28 cellular contexts compared by ENCODE assay signal in genomic region chr10:9814285-9814866, GRCh38.
DNase-seq lines count a peak whose midpoint lies in the region; ATAC-seq, FAIRE-seq and TF ChIP-seq lines count a peak whose summit lies in the region.
"Had no signal": no experiment of that assay in that cellular context is flagged by ENCODE, and none has a peak within 500 bp of the region (broad histone marks: within the 10 kb centered on the region; RNA-seq: fewer than 3 reads in every experiment).

No MANE protein-coding gene starts in this region.

- no peak for TF ChIP-seq EP300 in SK-N-SH (IDR thresholded peaks at IDR 0.05; ENCODE audit: borderline replicate concordance in 1 of 2, low read depth in 1 of 2, low read length in 1 of 2)
- TF ChIP-seq EP300 in esophagus muscularis mucosa (IDR thresholded peaks at IDR 0.05): no peak

- H2AK5ac ChIP-seq in mesendoderm (ENCODE audit: low read length): no peak overlapping the region

- CTCF ChIA-PET in SK-N-SH (lab: Yijun Ruan, JAX): no interaction called here

- H3K27me3 ChIP-seq in mesendoderm (ENCODE audit: insufficient read depth, low read length, poor library complexity) (no peaks in the 10 kb centered on the region), SK-N-SH (ENCODE audit: insufficient read depth) (no peaks in the 10 kb centered on the region), testis (no peaks in the 10 kb centered on the region), pancreas (no peaks in the 10 kb centered on the region), esophagus muscularis mucosa (no peaks in the 10 kb centered on the region)
- H3K27me3 ChIP-seq: BLaER1 treated with 17β-estradiol and CSF1 and Interleukin-3, amounts not matched to agents 10 nM and 100 nM; colonic mucosa; neutrophil; spleen had no signal

- no peak for ATAC-seq in pancreas
- ATAC-seq: Panc1; stimulated activated naive B cell treated with anti-CD40 and anti-IgM and Interleukin-4, amounts not matched to agents 10 μg/mL and 1 μg/mL and 100 μg/mL, for 72 hours; T-cell had no signal

- DNase-seq in AG09309 (ENCODE audit: low read depth): peak; percentile 13
- peak; percentile 45 for DNase-seq in LHCN-M2 (ENCODE audit: low read depth)
- peak; percentile 20 for DNase-seq in mesendoderm
- no peak for DNase-seq in SK-N-SH
- DNase-seq in testis: no peak
- no peak for DNase-seq in pancreas
- no peak for DNase-seq in esophagus muscularis mucosa (ENCODE audit: extremely low spot score)
- DNase-seq: activated CD4-positive, alpha-beta memory T cell treated with anti-CD3 and anti-CD28 coated beads, Interleukin-2, amount 10 ng/mL, durations not matched to agents 7 days and 5 days; activated CD4-positive, CD25-positive, alpha-beta regulatory T cell treated with anti-CD3 and anti-CD28 coated beads, Interleukin-2, amount 50 U/mL, for 72 hours; activated naive CD8-positive, alpha-beta T cell treated with anti-CD3 and anti-CD28 coated beads, Interleukin-2, amount 10 ng/mL, durations not matched to agents 7 days and 5 days; colonic mucosa; COR-L47; DMS79 treated with DMSO at 0.1 percent for 48 hours; effector memory CD4-positive, alpha-beta T cell; KG1; mammary epithelial cell; NCI-H510A; spleen; stimulated activated CD4-positive, alpha-beta T cell treated with anti-CD3 and anti-CD28 coated beads, Interleukin-2, amount 100 ng/mL, for 48 hours; stimulated activated naive B cell treated with anti-CD40 and anti-IgM and Interleukin-4, amounts not matched to agents 10 μg/mL and 1 μg/mL and 100 μg/mL, for 72 hours; T-cell had no signal

- H3K4me2 ChIP-seq in mesendoderm (ENCODE audit: low read length) (no peak overlapping the region), SK-N-SH (no peak overlapping the region)
- H3K4me2 ChIP-seq: BLaER1 treated with 17β-estradiol and CSF1 and Interleukin-3, amounts not matched to agents 10 nM and 100 nM had no signal

- FAIRE-seq in colon (lab: Jason Lieb, UNC) (peak; percentile 53), pancreas (lab: Jason Lieb, UNC) (no peak)
- FAIRE-seq: A204.1, GM12891, urothelium cell line had no signal

- H3K79me2 ChIP-seq in mesendoderm (ENCODE audit: control insufficient read depth, insufficient read depth, low read length): no peaks in the 10 kb centered on the region
- H3K79me2 ChIP-seq in SK-N-SH (ENCODE audit: insufficient read depth): no peaks in the 10 kb centered on the region

- no peaks in the 10 kb centered on the region for H3K4me1 ChIP-seq in mesendoderm (ENCODE audit: control insufficient read depth, low read depth, low read length)
- H3K4me1 ChIP-seq in SK-N-SH (ENCODE audit: control insufficient read depth in 1 of 2, insufficient read depth in 2 of 2, low read depth in 1 of 2, low read length in 1 of 2): no peaks in the 10 kb centered on the region
- H3K4me1 ChIP-seq in testis: no peaks in the 10 kb centered on the region
- H3K4me1 ChIP-seq in pancreas: no peaks in the 10 kb centered on the region
- H3K4me1 ChIP-seq in esophagus muscularis mucosa: no peaks in the 10 kb centered on the region
- H3K4me1 ChIP-seq: BLaER1 treated with 17β-estradiol and CSF1 and Interleukin-3, amounts not matched to agents 10 nM and 100 nM; colonic mucosa; spleen had no signal

- no peaks in the 10 kb centered on the region for H3K79me1 ChIP-seq in mesendoderm (ENCODE audit: low read length)

- no peak overlapping the region for H3K56ac ChIP-seq in mesendoderm (ENCODE audit: low read length)

- H3K23ac ChIP-seq in mesendoderm (ENCODE audit: low read length): no peak overlapping the region

- no peak for TF ChIP-seq RAD21 in SK-N-SH (IDR thresholded peaks at IDR 0.05; ENCODE audit: low read length)

- POLR2A ChIA-PET in SK-N-SH (lab: Yijun Ruan, JAX): no interaction called here

- H3K9ac ChIP-seq in mesendoderm (ENCODE audit: low read length) (no peak overlapping the region), SK-N-SH (no peak overlapping the region)
- H3K9ac ChIP-seq: BLaER1 treated with 17β-estradiol and CSF1 and Interleukin-3, amounts not matched to agents 10 nM and 100 nM had no signal

- H2AFZ ChIP-seq in SK-N-SH (ENCODE audit: low read depth): no peak overlapping the region

- H2BK15ac ChIP-seq in mesendoderm (replicated peaks; ENCODE audit: low read depth): no peak overlapping the region

- 0 out of 2 replicates have a peak, but pooled peaks cover 4% of the 10 kb centered on the region for H3K9me3 ChIP-seq in SK-N-SH
- no peaks in the 10 kb centered on the region for H3K9me3 ChIP-seq in testis
- H3K9me3 ChIP-seq in pancreas: no peaks in the 10 kb centered on the region
- peaks cover 0 to 8% (median 6%) of the 10 kb centered on the region in 4 donors for H3K9me3 ChIP-seq in esophagus muscularis mucosa
- H3K9me3 ChIP-seq: colonic mucosa, neutrophil had no signal

- no CpG with 5 or more reads among the region's 1 CpG for WGBS in mesendoderm (ENCODE audit: extremely low coverage, insufficient coverage, low lambda C conversion rate)
- WGBS in SK-N-SH (ENCODE audit: low lambda C conversion rate): 9% methylated on average over 1 of the region's 1 CpG
- 79 to 91% methylated on average over 1 of the region's 1 CpG for WGBS in testis, 2 donors
- 80 to 84% methylated on average over 1 of the region's 1 CpG for WGBS in pancreas, 2 donors
- 100% methylated on average over 1 of the region's 1 CpG for WGBS in esophagus muscularis mucosa

- no peaks in the 10 kb centered on the region for H3K36me3 ChIP-seq in mesendoderm (ENCODE audit: control insufficient read depth, insufficient read depth, low read length)
- no peaks in the 10 kb centered on the region for H3K36me3 ChIP-seq in SK-N-SH (replicated peaks in 1 of 2; ENCODE audit: control insufficient read depth in 1 of 2, insufficient read depth in 2 of 2, low read length in 1 of 2)
- H3K36me3 ChIP-seq in testis (ENCODE audit: low read depth, missing control alignments): no peaks in the 10 kb centered on the region
- H3K36me3 ChIP-seq in pancreas: no peaks in the 10 kb centered on the region
- no peaks in the 10 kb centered on the region for H3K36me3 ChIP-seq in esophagus muscularis mucosa
- H3K36me3 ChIP-seq: BLaER1 treated with 17β-estradiol and CSF1 and Interleukin-3, amounts not matched to agents 10 nM and 100 nM; colonic mucosa; neutrophil; spleen had no signal

- no peaks in the 10 kb centered on the region for H3F3A ChIP-seq in SK-N-SH (replicated peaks; ENCODE audit: insufficient read depth)

- intact Hi-C loops in testis (cut with DNase I; ENCODE audit: low total_unique reads) (no loop called here), pancreas (cut with DNase I) (no loop called here), esophagus muscularis mucosa (cut with DNase I) (no loop called here)

- no peaks in the 10 kb centered on the region for H3K9me2 ChIP-seq in SK-N-SH

- no peak overlapping the region for H2BK120ac ChIP-seq in mesendoderm (ENCODE audit: low read depth, low read length)

- no peak overlapping the region for H2BK5ac ChIP-seq in mesendoderm (ENCODE audit: low read length)

- no peak overlapping the region for H3K4ac ChIP-seq in mesendoderm (ENCODE audit: low read depth, low read length)

- no peaks in the 10 kb centered on the region for H4K20me1 ChIP-seq in SK-N-SH (ENCODE audit: insufficient read depth)
- H4K20me1 ChIP-seq: BLaER1 treated with 17β-estradiol and CSF1 and Interleukin-3, amounts not matched to agents 10 nM and 100 nM had no signal

- H3K27ac ChIP-seq in mesendoderm (ENCODE audit: low read depth, low read length): no peak overlapping the region
- no peak overlapping the region for H3K27ac ChIP-seq in SK-N-SH (ENCODE audit: low read depth in 2 of 2, low read length in 1 of 2)
- H3K27ac ChIP-seq in testis: no peak overlapping the region
- no peak overlapping the region for H3K27ac ChIP-seq in pancreas
- no peak overlapping the region for H3K27ac ChIP-seq in esophagus muscularis mucosa (replicated peaks in 1 of 4)
- H3K27ac ChIP-seq: BLaER1 treated with 17β-estradiol and CSF1 and Interleukin-3, amounts not matched to agents 10 nM and 100 nM; colonic mucosa; neutrophil; spleen had no signal

- no peak overlapping the region for H4K5ac ChIP-seq in mesendoderm (ENCODE audit: low read length)

- TF ChIP-seq POLR2A in testis (IDR thresholded peaks at IDR 0.05): no peak
- TF ChIP-seq POLR2A in esophagus muscularis mucosa (IDR thresholded peaks at IDR 0.05; ENCODE audit: low read depth): no peak

- H3K4me3 ChIP-seq in AG09309 (ENCODE audit: control insufficient read depth, low read depth, low read length): no peak overlapping the region
- H3K4me3 ChIP-seq in mesendoderm (ENCODE audit: low read length): no peak overlapping the region
- H3K4me3 ChIP-seq in SK-N-SH (ENCODE audit: low read depth in 2 of 2, low read length in 1 of 2): no peak overlapping the region
- H3K4me3 ChIP-seq in testis: no peak overlapping the region
- H3K4me3 ChIP-seq in pancreas: no peak overlapping the region
- H3K4me3 ChIP-seq in esophagus muscularis mucosa: no peak overlapping the region
- H3K4me3 ChIP-seq: BLaER1 treated with 17β-estradiol and CSF1 and Interleukin-3, amounts not matched to agents 10 nM and 100 nM; colonic mucosa; spleen had no signal

- H4K8ac ChIP-seq in mesendoderm (ENCODE audit: low read depth, low read length): no peak overlapping the region

- TF ChIP-seq CTCF in AG09309 (IDR thresholded peaks at IDR 0.05; ENCODE audit: control insufficient read depth, insufficient read depth, low read depth, low read length, missing control alignments) (no peak), SK-N-SH (IDR thresholded peaks at IDR 0.05) (no peak), testis (IDR thresholded peaks at IDR 0.05) (no peak), pancreas (IDR thresholded peaks at IDR 0.05) (no peak), esophagus muscularis mucosa (IDR thresholded peaks at IDR 0.05) (no peak)

- H3K18ac ChIP-seq in mesendoderm (ENCODE audit: low read length): no peak overlapping the region

TF ChIP-seq in SK-N-SH, 30 proteins besides CTCF, POLR2A, EP300 and RAD21:
- TF ChIP-seq SIN3A (IDR thresholded peaks at IDR 0.05; ENCODE audit: borderline replicate concordance, low read depth, low read length): no peak
- TF ChIP-seq NRF1 (IDR thresholded peaks at IDR 0.05; ENCODE audit: low read depth, low read length): no peak
- TF ChIP-seq POLR2AphosphoS5 (IDR thresholded peaks at IDR 0.05; ENCODE audit: low read depth, low read length): no peak
- TF ChIP-seq FOSL2 (IDR thresholded peaks at IDR 0.05; ENCODE audit: borderline replicate concordance, low read depth): no peak
- no peak for TF ChIP-seq TCF12 (IDR thresholded peaks at IDR 0.05)
- no peak for TF ChIP-seq USF1 (IDR thresholded peaks at IDR 0.05; ENCODE audit: borderline replicate concordance, low read depth)
- TF ChIP-seq TAF1 (IDR thresholded peaks at IDR 0.05; ENCODE audit: borderline replicate concordance, low read depth, low read length): no peak
- TF ChIP-seq RXRA (IDR thresholded peaks at IDR 0.05; ENCODE audit: borderline replicate concordance, low read depth): no peak
TF ChIP-seq in SK-N-SH: peak in this region for 0.

Comparison
In these comparisons a context has a peak if more than half of its experiments do, and no peak if none do; other contexts are left out.
1. DNase-seq: peak in AG09309 (single experiment), LHCN-M2 (single experiment) and mesendoderm (single experiment); none in SK-N-SH (single experiment), testis (single experiment), pancreas (0 of 6) and esophagus muscularis mucosa (single experiment).